ENCODE assay signal across 9 cellular contexts in the genomic region with DNA sequence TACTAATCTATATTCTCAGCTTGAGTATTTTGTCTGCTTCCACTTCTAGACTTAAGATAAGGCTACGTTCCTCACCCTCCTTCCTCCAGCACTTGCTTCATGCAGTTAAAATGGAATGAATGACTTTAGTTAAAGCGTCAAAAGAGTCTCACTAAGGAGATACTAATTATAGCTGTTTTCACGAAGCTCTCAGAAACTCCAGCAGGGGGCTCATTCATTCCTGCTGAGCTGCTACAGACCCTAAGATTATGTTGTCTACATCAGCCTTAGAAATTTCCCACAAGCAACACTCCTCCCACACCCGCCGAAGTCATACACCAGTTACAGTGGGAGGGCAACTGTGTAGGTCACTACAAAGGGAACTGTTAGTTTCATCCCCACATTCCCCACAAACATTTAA. TPM values are rescaled to one million over a fixed set of nuclear protein-coding genes. Genes with fewer than 3 reads are reported as not detected.
DNase-seq lines count a peak whose midpoint lies in the region; ATAC-seq, FAIRE-seq and TF ChIP-seq lines count a peak whose summit lies in the region.
"Had no signal": no experiment of that assay in that cellular context is flagged by ENCODE, and none has a peak within 500 bp of the region (broad histone marks: within the 10 kb centered on the region; RNA-seq: fewer than 3 reads in every experiment).

No MANE protein-coding gene starts in this region.

- no peak overlapping the region for H3K27ac Mint-ChIP-seq in glutamatergic neuron (ENCODE audit: unreplicated experiment)

- no peaks in the 10 kb centered on the region for H3K27me3 Mint-ChIP-seq in glutamatergic neuron (ENCODE audit: unreplicated experiment)

- DNase-seq in A549 (ENCODE audit: low read depth in 1 of 2, low spot score in 1 of 2), result peak; percentile 77 to 82
- DNase-seq in RKO (ENCODE audit: low spot score), result peak; percentile 45
- peak; percentile 22 for DNase-seq in fibroblast of the aortic adventitia (ENCODE audit: low read depth)
- DNase-seq in glutamatergic neuron, result no peak
- DNase-seq in mucosa of descending colon, result no peak
- DNase-seq: activated CD8-positive, alpha-beta memory T cell treated with anti-CD3 and anti-CD28 coated beads, Interleukin-2, amount 50 U/mL, for 48 hours had no signal

- H3K27ac ChIP-seq in A549, result peak overlapping the region; percentile 93 to 95

- TF ChIP-seq CTCF in A549 (IDR thresholded peaks at IDR 0.05), result peak; percentile 55
- peak; percentile 28; the same call in 2 of the 3 replicates for TF ChIP-seq CTCF in GM12872 (IDR thresholded peaks at IDR 0.05; ENCODE audit: insufficient read depth, low read depth, low read length)
- TF ChIP-seq CTCF in fibroblast of the aortic adventitia (IDR thresholded peaks at IDR 0.05; ENCODE audit: insufficient read depth, low read length), result peak; percentile 39
- no peak for TF ChIP-seq CTCF in glutamatergic neuron (IDR thresholded peaks at IDR 0.05; ENCODE audit: partially characterized antibody, unreplicated experiment)
- TF ChIP-seq CTCF in mucosa of descending colon (IDR thresholded peaks at IDR 0.05), result no peak

- H3K36me3 ChIP-seq in mucosa of descending colon (ENCODE audit: low read depth), result no peaks in the 10 kb centered on the region

- peaks cover 5% of the 10 kb centered on the region for H3K9me3 Mint-ChIP-seq in glutamatergic neuron (ENCODE audit: unreplicated experiment)

- CTCF ChIA-PET in A549 (lab: Yijun Ruan, JAX), result interaction anchor here (0.7 to 9.1 kb wide), 20 partner anchors 11 to 269 kb away, joined by 3 to 164 read pairs (median 4); a partner anchor contains a TSS

- POLR2A ChIA-PET in A549 (lab: Yijun Ruan, JAX), result interaction anchor here (0.7 to 0.9 kb wide), 2 partner anchors 19 to 49 kb away, joined by 3 read pairs; no protein-coding TSS in a partner anchor

- peaks cover 52% of the 10 kb centered on the region for H3K4me1 ChIP-seq in A549
- H3K4me1 ChIP-seq in mucosa of descending colon (ENCODE audit: low read depth), result peaks cover 3% of the 10 kb centered on the region

- TF ChIP-seq EP300 in A549 (IDR thresholded peaks at IDR 0.05), result no peak

- peak; percentile 59 to 63 for TF ChIP-seq RAD21 in A549 (conservative IDR thresholded peaks at IDR 0.05 in 1 of 2, IDR thresholded peaks at IDR 0.05 in 1 of 2)

- intact Hi-C loops in mucosa of descending colon (cut with DNase I, micrococcal nuclease), result no loop called here

- ATAC-seq in A549, result peak; percentile 75 to 76
- no peak for ATAC-seq in GM18909 (IDR thresholded peaks at IDR 0.05; ENCODE audit: poor library complexity, unreplicated experiment)
- no peak for ATAC-seq in mucosa of descending colon
- no peak for ATAC-seq in GM21360 (IDR thresholded peaks at IDR 0.05; ENCODE audit: unreplicated experiment)

- no peak overlapping the region for H3K4me3 Mint-ChIP-seq in glutamatergic neuron (ENCODE audit: unreplicated experiment)

- no peak for TF ChIP-seq POLR2A in A549 (IDR thresholded peaks at IDR 0.05; ENCODE audit: low read length)

- peak overlapping the region; percentile 97 for H3K4me2 ChIP-seq in A549

- H3K36me3 Mint-ChIP-seq in glutamatergic neuron (ENCODE audit: unreplicated experiment), result no peaks in the 10 kb centered on the region

- no peak for FAIRE-seq in A549 (lab: Jason Lieb, UNC)

- peaks cover 2% of the 10 kb centered on the region for H3K4me1 Mint-ChIP-seq in glutamatergic neuron (ENCODE audit: low read depth, unreplicated experiment)

- WGBS in A549 (ENCODE audit: missing lambda C conversion rate), result 13% methylated on average over 5 of the region's 5 CpGs

- no peak overlapping the region for H3K4me3 ChIP-seq in A549
- H3K4me3 ChIP-seq in fibroblast of the aortic adventitia (ENCODE audit: low read depth, low read length), result no peak overlapping the region
- H3K4me3 ChIP-seq in mucosa of descending colon, result no peak overlapping the region

- H3K9me3 ChIP-seq in A549 (0 out of 3 replicates have a peak, but pooled peaks cover 7% of the 10 kb centered on the region), mucosa of descending colon (no peaks in the 10 kb centered on the region)

TF ChIP-seq in A549, 52 proteins besides CTCF, POLR2A, EP300 and RAD21:
- TF ChIP-seq JUN (IDR thresholded peaks at IDR 0.05) (0 out of 5 replicates have a peak, but pooled peaks of 1 of the 2 experiments have one; percentile 28), SMC3 (IDR thresholded peaks at IDR 0.05) (peak; percentile 68), EHMT2 (IDR thresholded peaks at IDR 0.05; ENCODE audit: low read depth) (no peak)
- TF ChIP-seq, protein P1, sequence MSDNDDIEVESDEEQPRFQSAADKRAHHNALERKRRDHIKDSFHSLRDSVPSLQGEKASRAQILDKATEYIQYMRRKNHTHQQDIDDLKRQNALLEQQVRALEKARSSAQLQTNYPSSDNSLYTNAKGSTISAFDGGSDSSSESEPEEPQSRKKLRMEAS (IDR thresholded peaks at IDR 0.05), result 0 out of 2 replicates have a peak, but pooled peaks have one; percentile 30

RNA-seq across cellular contexts. Expression of a gene that starts 57.0 kb away (rescaled TPM):
- polyA plus RNA-seq in A549 (2011; rRNA removed) (127 and 128 TPM in 2 replicates), A549 (2017; fragmentation: RNase III; extraction: RNeasy Plus Mini Kit Qiagen cat#74134 plus additional on column Dnase treatment) (171 to 180 TPM (median 178 TPM) in 3 replicates)
- polyA plus RNA-seq in A549 (2012; cell fraction: cytosol; rRNA removed), result 236 and 291 TPM in 2 replicates
- 781 and 955 TPM in 2 replicates for polyA plus RNA-seq in A549 (2012; cell fraction: nucleus; rRNA removed)
- polyA minus RNA-seq in A549 (2011; rRNA and poly(A)+ RNA removed), result 225 and 333 TPM in 2 replicates
- total RNA-seq in fibroblast of the aortic adventitia (ENCODE audit: low replicate concordance) (23.0 and 32.8 TPM in 2 replicates), glutamatergic neuron (ENCODE audit: unreplicated experiment) (0.76 TPM), mucosa of descending colon (10 to 100 TPM in 1 of 3 donors, 1 to 10 TPM in 2; 3.7 to 17.2 (median 8.3) TPM)

Comparison
In these comparisons a context has a peak if more than half of its experiments do, and no peak if none do; other contexts are left out.
1. ATAC-seq: peak in A549 (2 of 2); none in GM18909 (single experiment), mucosa of descending colon (single experiment) and GM21360 (single experiment).
2. DNase-seq: peak in A549 (2 of 2), RKO (single experiment) and fibroblast of the aortic adventitia (single experiment); none in glutamatergic neuron (single experiment) and mucosa of descending colon (0 of 3).
3. CTCF ChIP-seq: peak in A549 (single experiment), GM12872 (single experiment) and fibroblast of the aortic adventitia (single experiment); none in glutamatergic neuron (single experiment) and mucosa of descending colon (single experiment).